Comparison of ENCODE assay signal across 22 cellular contexts in genomic region chr7:142372727-142373126, GRCh38.
DNase-seq lines count a peak whose midpoint lies in the region; ATAC-seq and TF ChIP-seq lines count a peak whose summit lies in the region.
"Had no signal": no experiment of that assay in that cellular context is flagged by ENCODE, and none has a peak within 500 bp of the region (broad histone marks: within the 10 kb centered on the region; RNA-seq: fewer than 3 reads in every experiment).

No MANE protein-coding gene starts in this region.

- peak overlapping the region; percentile 83; the same call in 1 of the 2 replicates for H3K27ac ChIP-seq in SJCRH30
- H3K27ac ChIP-seq in skeletal muscle tissue (ENCODE audit: low read depth, low read length): peak overlapping the region; percentile 18
- H3K27ac ChIP-seq in colonic mucosa: no peak overlapping the region
- no peak overlapping the region for H3K27ac ChIP-seq in ovary
- H3K27ac ChIP-seq: 22Rv1, C4-2B had no signal

- no peak for DNase-seq in Right ventricle myocardium inferior (ENCODE audit: missing footprints)
- DNase-seq in cardiac septum (ENCODE audit: low spot score): no peak
- DNase-seq in SJCRH30: no peak
- DNase-seq in mucosa of descending colon: no peak
- no peak for DNase-seq in colonic mucosa
- DNase-seq in stimulated activated CD4-positive, alpha-beta T cell treated with anti-CD3 and anti-CD28 coated beads, Interleukin-2, amount 100 ng/mL, for 48 hours: no peak
- no peak for DNase-seq in ovary
- DNase-seq: Calu3; CD8-positive, alpha-beta memory T cell; NCI-H1092 treated with DMSO at 0.1 percent for 48 hours; NCI-H1436 treated with DMSO at 0.1 percent for 48 hours; NCI-H2029; NCI-H2227 treated with DMSO at 0.1 percent for 48 hours; NCI-H510A treated with DMSO at 0.1 percent for 48 hours; NCI-H774; Peyer's patch had no signal

- WGBS in ovary, 3 donors: 66 to 67% (median 66%) methylated on average over 3 of the region's 3 CpGs

- intact Hi-C loops in Right ventricle myocardium inferior (cut with DNase I) (no loop called here), cardiac septum (cut with DNase I) (no loop called here), mucosa of descending colon (cut with DNase I, micrococcal nuclease) (no loop called here), colonic mucosa (cut with DNase I) (no loop called here), ovary (cut with DNase I) (no loop called here)

- H3K9ac ChIP-seq in skeletal muscle tissue (ENCODE audit: low read depth in 1 of 3, low read length in 3 of 3) (peak overlapping the region in 2 of 3 donors; percentile 16 to 33), colonic mucosa (ENCODE audit: low read depth in 2 of 2, low read length in 2 of 2) (no peak overlapping the region)

- H3K4me3 ChIP-seq in SJCRH30 (no peak overlapping the region), mucosa of descending colon (no peak overlapping the region), skeletal muscle tissue (ENCODE audit: low read length in 3 of 3) (no peak overlapping the region), colonic mucosa (no peak overlapping the region), ovary (no peak overlapping the region)
- H3K4me3 ChIP-seq: GM23338, HAP-1, K562, Peyer's patch had no signal

- H3K4me1 ChIP-seq in SJCRH30 (peaks cover 24% of the 10 kb centered on the region), mucosa of descending colon (ENCODE audit: low read depth) (no peaks in the 10 kb centered on the region), skeletal muscle tissue (ENCODE audit: control insufficient read depth in 3 of 3, insufficient read depth in 3 of 3, low read length in 3 of 3) (peaks cover 27 to 37% (median 29%) of the 10 kb centered on the region in 3 donors), colonic mucosa (no peaks in the 10 kb centered on the region), ovary (ENCODE audit: insufficient read depth) (no peaks in the 10 kb centered on the region)
- H3K4me1 ChIP-seq: HAP-1, Peyer's patch had no signal

- H3K27me3 ChIP-seq in SJCRH30: no peaks in the 10 kb centered on the region
- no peaks in the 10 kb centered on the region for H3K27me3 ChIP-seq in skeletal muscle tissue (ENCODE audit: control insufficient read depth in 3 of 3, insufficient read depth in 3 of 3, low read length in 3 of 3)
- H3K27me3 ChIP-seq in colonic mucosa: no peaks in the 10 kb centered on the region
- H3K27me3 ChIP-seq in ovary: no peaks in the 10 kb centered on the region
- H3K27me3 ChIP-seq: Peyer's patch had no signal

- no peak for TF ChIP-seq POLR2A in ovary (IDR thresholded peaks at IDR 0.05)

- ATAC-seq in Right ventricle myocardium inferior (peak; percentile 84), mucosa of descending colon (peak; percentile 46)
- ATAC-seq: GM23338, K562 had no signal

- no peak for TF ChIP-seq CTCF in mucosa of descending colon (IDR thresholded peaks at IDR 0.05)
- no peak for TF ChIP-seq CTCF in colonic mucosa (IDR thresholded peaks at IDR 0.05)
- no peak for TF ChIP-seq CTCF in ovary (IDR thresholded peaks at IDR 0.05)

- H3K36me3 ChIP-seq in SJCRH30 (no peaks in the 10 kb centered on the region), mucosa of descending colon (ENCODE audit: low read depth) (no peaks in the 10 kb centered on the region), skeletal muscle tissue (ENCODE audit: control insufficient read depth in 3 of 3, insufficient read depth in 3 of 3, low read length in 3 of 3) (no peaks in the 10 kb centered on the region), colonic mucosa (no peaks in the 10 kb centered on the region), ovary (no peaks in the 10 kb centered on the region)
- H3K36me3 ChIP-seq: HAP-1, Peyer's patch had no signal

- TF ChIP-seq EP300 in ovary (IDR thresholded peaks at IDR 0.05): no peak

- no peaks in the 10 kb centered on the region; the same call in 1 of the 2 replicates for H3K9me3 ChIP-seq in SJCRH30 (replicated peaks)
- H3K9me3 ChIP-seq in mucosa of descending colon: peaks cover 5% of the 10 kb centered on the region
- H3K9me3 ChIP-seq in skeletal muscle tissue (ENCODE audit: control insufficient read depth in 3 of 3, low read length in 3 of 3): peaks cover 0 to 5% (median 3%) of the 10 kb centered on the region in 3 donors
- no peaks in the 10 kb centered on the region for H3K9me3 ChIP-seq in colonic mucosa
- H3K9me3 ChIP-seq in ovary: peaks cover 0 to 3% of the 10 kb centered on the region in 2 donors
- H3K9me3 ChIP-seq: HAP-1 had no signal

Comparison
In these comparisons a context has a peak if more than half of its experiments do, and no peak if none do; other contexts are left out.
1. H3K27ac ChIP-seq: peak in SJCRH30 (single experiment) and skeletal muscle tissue (single experiment); none in colonic mucosa (single experiment) and ovary (0 of 2).
2. H3K9ac ChIP-seq: peak in skeletal muscle tissue (2 of 3); none in colonic mucosa (0 of 2).